In the genomic region with DNA sequence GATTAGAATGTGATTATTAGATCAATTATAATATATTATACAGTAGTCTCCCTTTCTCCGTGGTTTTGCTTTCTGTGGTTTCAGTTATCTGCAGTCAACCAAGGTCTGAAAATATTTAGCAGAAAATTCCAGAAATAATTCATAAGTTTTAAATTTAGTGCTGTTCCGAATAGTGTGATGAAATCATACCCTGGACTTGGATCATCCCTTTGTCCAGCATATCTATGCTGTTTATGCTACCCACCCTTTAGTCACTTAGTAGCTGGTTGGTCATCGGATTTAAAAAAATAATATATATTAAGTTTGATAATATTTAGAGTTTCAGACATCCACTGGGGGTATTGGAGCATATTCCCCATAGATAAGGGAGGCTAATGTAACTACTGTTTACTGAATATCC, we compare ENCODE assay signal across 18 cellular contexts. TPM values are rescaled to one million over a fixed set of nuclear protein-coding genes. Genes with fewer than 3 reads are reported as not detected.
A peak's percentile ranks its signal among the peaks of the same experiment; 100 is the strongest.
DNase-seq lines count a peak whose midpoint lies in the region; TF ChIP-seq lines count a peak whose summit lies in the region.
"Had no signal": no experiment of that assay in that cellular context is flagged by ENCODE, and none has a peak within 500 bp of the region (broad histone marks: within the 10 kb centered on the region; RNA-seq: fewer than 3 reads in every experiment).

No MANE protein-coding gene starts in this region.

- no peak overlapping the region for H4K8ac ChIP-seq in mesenchymal stem cell (ENCODE audit: low read length)

- no peak overlapping the region for H3K27ac ChIP-seq in mesenchymal stem cell (ENCODE audit: low read length, poor library complexity, severe bottlenecking)
- no peak overlapping the region for H3K27ac ChIP-seq in effector memory CD4-positive, alpha-beta T cell (ENCODE audit: insufficient read depth, low read length, poor library complexity, severe bottlenecking)
- H3K27ac ChIP-seq in WERI-Rb-1: no peak overlapping the region
- H3K27ac ChIP-seq: BLaER1, HL-60, SJSA1 had no signal

- H3K9ac ChIP-seq in adipocyte (ENCODE audit: low read length): peak overlapping the region; percentile 61
- peak overlapping the region; percentile 59 for H3K9ac ChIP-seq in mesenchymal stem cell (ENCODE audit: low read length)
- H3K9ac ChIP-seq: BLaER1 had no signal

- H3K9me3 ChIP-seq in adipocyte (ENCODE audit: control insufficient read depth, low read length) (no peaks in the 10 kb centered on the region), mesenchymal stem cell (ENCODE audit: control insufficient read depth, low read length) (no peaks in the 10 kb centered on the region), WERI-Rb-1 (ENCODE audit: severe bottlenecking) (no peaks in the 10 kb centered on the region)
- H3K9me3 ChIP-seq in effector memory CD4-positive, alpha-beta T cell (ENCODE audit: control insufficient read depth, low read length): no peaks in the 10 kb centered on the region
- H3K9me3 ChIP-seq: BLaER1, SJSA1 had no signal

- no peak overlapping the region for H3K18ac ChIP-seq in mesenchymal stem cell (ENCODE audit: low read depth in 1 of 2, low read length in 2 of 2)

- WGBS in mesenchymal stem cell: 100% methylated on average over 1 of the region's 3 CpGs

- no peak overlapping the region for H2BK5ac ChIP-seq in mesenchymal stem cell (ENCODE audit: low read depth, low read length, poor library complexity, severe bottlenecking)

- H3K4me3 ChIP-seq in adipocyte (ENCODE audit: low read length): peak overlapping the region; percentile 12
- H3K4me3 ChIP-seq in mesenchymal stem cell (ENCODE audit: insufficient read depth in 1 of 2, low read depth in 1 of 2, low read length in 2 of 2): no peak overlapping the region
- H3K4me3 ChIP-seq in effector memory CD4-positive, alpha-beta T cell (ENCODE audit: insufficient read depth, low read depth, low read length, poor library complexity, severe bottlenecking): no peak overlapping the region
- H3K4me3 ChIP-seq in WERI-Rb-1 (ENCODE audit: low read depth, low read length): no peak overlapping the region
- H3K4me3 ChIP-seq: BLaER1, SJSA1 had no signal

- H2AK5ac ChIP-seq in mesenchymal stem cell (ENCODE audit: low read length, severe bottlenecking): no peak overlapping the region

- H3K79me1 ChIP-seq in mesenchymal stem cell (replicated peaks; ENCODE audit: low read length, poor library complexity, severe bottlenecking): peaks cover 4% of the 10 kb centered on the region

- H3K23ac ChIP-seq in mesenchymal stem cell (ENCODE audit: low read length in 2 of 2): no peak overlapping the region

- peak; percentile 13 for DNase-seq in AG20443 (ENCODE audit: low spot score)
- DNase-seq in adipocyte (ENCODE audit: low read depth): peak; percentile 46
- peak; percentile 54 for DNase-seq in fibroblast of gingiva (ENCODE audit: low read depth)
- no peak for DNase-seq in mesenchymal stem cell
- no peak for DNase-seq in NCI-H2107 (lab: John Stamatoyannopoulos, UW)
- DNase-seq in effector memory CD4-positive, alpha-beta T cell: no peak
- DNase-seq in NCI-H1930 (lab: John Stamatoyannopoulos, UW): no peak
- no peak for DNase-seq in WERI-Rb-1
- DNase-seq: CD4-positive, alpha-beta memory T cell; DMS153; EL; H7; NCI-H1417 treated with DMSO at 0.1 percent for 48 hours; NCI-H2029 treated with DMSO at 0.1 percent for 48 hours; NCI-H2171 treated with DMSO at 0.1 percent for 48 hours had no signal

- no peak overlapping the region for H2BK15ac ChIP-seq in mesenchymal stem cell (ENCODE audit: low read depth, poor library complexity, severe bottlenecking)

- no peak overlapping the region for H2BK12ac ChIP-seq in mesenchymal stem cell (ENCODE audit: low read length in 2 of 2)

- no peak overlapping the region for H3K4me2 ChIP-seq in mesenchymal stem cell (ENCODE audit: low read length, poor library complexity, severe bottlenecking)
- H3K4me2 ChIP-seq: BLaER1 had no signal

- no peaks in the 10 kb centered on the region for H3K27me3 ChIP-seq in adipocyte (replicated peaks; ENCODE audit: control insufficient read depth, insufficient read depth, low read length)
- H3K27me3 ChIP-seq in mesenchymal stem cell (ENCODE audit: control insufficient read depth in 1 of 2, insufficient read depth in 1 of 2, low read length in 2 of 2): no peaks in the 10 kb centered on the region
- no peaks in the 10 kb centered on the region for H3K27me3 ChIP-seq in effector memory CD4-positive, alpha-beta T cell (replicated peaks; ENCODE audit: control insufficient read depth, insufficient read depth, low read length, poor library complexity, severe bottlenecking)
- no peaks in the 10 kb centered on the region for H3K27me3 ChIP-seq in WERI-Rb-1 (ENCODE audit: insufficient read depth, low read depth, severe bottlenecking)
- H3K27me3 ChIP-seq: BLaER1, SJSA1 had no signal

- H2BK120ac ChIP-seq in mesenchymal stem cell (ENCODE audit: low read depth, low read length): no peak overlapping the region

- H2AFZ ChIP-seq in mesenchymal stem cell (ENCODE audit: low read depth, low read length): no peak overlapping the region

- H4K91ac ChIP-seq in mesenchymal stem cell (ENCODE audit: low read length): no peak overlapping the region

- no peaks in the 10 kb centered on the region for H3K36me3 ChIP-seq in adipocyte (ENCODE audit: control insufficient read depth, insufficient read depth, low read length, severe bottlenecking)
- peaks cover 0 to 14% of the 10 kb centered on the region in 2 experiments for H3K36me3 ChIP-seq in mesenchymal stem cell (ENCODE audit: control insufficient read depth in 1 of 2, insufficient read depth in 2 of 2, low read depth in 1 of 2, low read length in 2 of 2)
- H3K36me3 ChIP-seq in effector memory CD4-positive, alpha-beta T cell (ENCODE audit: control insufficient read depth, insufficient read depth, low read length): no peaks in the 10 kb centered on the region
- peaks cover 39% of the 10 kb centered on the region for H3K36me3 ChIP-seq in WERI-Rb-1

- no peak overlapping the region for H3K14ac ChIP-seq in mesenchymal stem cell (ENCODE audit: low read length in 2 of 2)

- H3K4ac ChIP-seq in mesenchymal stem cell (ENCODE audit: low read depth in 1 of 2, low read length in 2 of 2): no peak overlapping the region

- H3K4me1 ChIP-seq in adipocyte (ENCODE audit: control insufficient read depth, insufficient read depth, low read length) (peaks cover 13% of the 10 kb centered on the region), mesenchymal stem cell (ENCODE audit: control insufficient read depth, insufficient read depth, low read depth, low read length) (no peaks in the 10 kb centered on the region)
- H3K4me1 ChIP-seq in effector memory CD4-positive, alpha-beta T cell (ENCODE audit: control insufficient read depth, insufficient read depth, low read length, poor library complexity, severe bottlenecking): no peaks in the 10 kb centered on the region
- H3K4me1 ChIP-seq: SJSA1 had no signal

- no peak for TF ChIP-seq CTCF in WERI-Rb-1 (IDR thresholded peaks at IDR 0.05; ENCODE audit: low read depth, low read length)

RNA-seq across cellular contexts. Expression of gene RMI1, which starts 19.6 kb away (rescaled TPM):
- 4.1 TPM for polyA plus RNA-seq in mesenchymal stem cell (2013, experiment 1 of 2)
- polyA plus RNA-seq in mesenchymal stem cell (2013, experiment 2 of 2): 4.1 TPM

RNA-seq across cellular contexts. Expression of gene HNRNPK, which starts 20.2 kb away (rescaled TPM):
- 352 TPM for polyA plus RNA-seq in mesenchymal stem cell (2013, experiment 1 of 2)
- 352 TPM for polyA plus RNA-seq in mesenchymal stem cell (2013, experiment 2 of 2)

Comparison
In these comparisons a context has a peak if more than half of its experiments do, and no peak if none do; other contexts are left out.
1. DNase-seq: peak in AG20443 (single experiment), adipocyte (single experiment) and fibroblast of gingiva (single experiment); none in mesenchymal stem cell (single experiment), NCI-H2107 (single experiment), effector memory CD4-positive, alpha-beta T cell (0 of 3), NCI-H1930 (0 of 2) and WERI-Rb-1 (single experiment).